ENCODE assay signal across 1 cellular context in the genomic region with DNA sequence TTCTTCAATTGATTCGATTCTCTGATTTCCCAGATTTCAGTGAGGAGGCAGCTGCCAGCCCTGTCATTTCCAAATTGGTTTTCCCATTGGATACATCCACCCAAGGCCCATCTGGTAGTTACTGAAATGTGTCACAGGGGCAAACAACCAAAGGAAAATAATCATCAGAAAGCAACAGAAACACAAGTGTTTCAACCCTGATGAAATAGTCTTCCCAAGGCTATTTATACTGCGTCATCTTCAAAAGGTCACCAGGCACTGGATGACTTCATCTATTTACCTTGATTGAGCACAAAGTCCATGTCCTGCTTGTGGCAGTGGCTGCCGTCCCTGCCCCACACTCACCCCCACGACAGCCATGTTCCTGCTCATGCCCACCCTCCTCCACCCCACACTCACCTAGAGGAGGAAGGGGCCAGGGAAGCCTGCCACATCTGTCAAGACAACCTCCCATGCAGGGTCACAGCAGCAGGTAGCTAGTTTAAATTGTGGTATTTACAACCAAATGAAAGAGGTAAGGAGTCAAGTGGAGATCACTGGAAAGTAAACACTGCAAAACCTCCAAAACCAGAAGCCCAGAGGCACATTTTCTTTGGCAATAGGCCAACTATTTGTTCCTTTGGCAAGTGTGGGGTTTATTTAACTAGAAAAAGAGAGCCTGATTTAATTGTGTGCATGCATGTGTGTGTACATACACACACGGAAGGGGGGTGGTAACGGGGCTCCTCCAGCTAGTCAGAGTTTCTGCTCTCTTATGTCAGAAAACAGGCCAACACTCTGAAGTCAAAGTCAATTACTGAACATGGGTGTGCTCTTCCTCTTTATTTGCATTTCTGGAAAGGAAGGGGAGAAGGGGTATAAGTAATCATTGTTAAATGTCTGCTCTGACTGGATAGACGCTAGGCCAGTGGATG.
TF ChIP-seq lines count a peak whose summit lies in the region.

No MANE protein-coding gene starts in this region.

TF ChIP-seq in HepG2, 621 proteins besides CTCF, POLR2A, EP300 and RAD21 (continued from another document and continues in another):
- TF ChIP-seq, protein P1, sequence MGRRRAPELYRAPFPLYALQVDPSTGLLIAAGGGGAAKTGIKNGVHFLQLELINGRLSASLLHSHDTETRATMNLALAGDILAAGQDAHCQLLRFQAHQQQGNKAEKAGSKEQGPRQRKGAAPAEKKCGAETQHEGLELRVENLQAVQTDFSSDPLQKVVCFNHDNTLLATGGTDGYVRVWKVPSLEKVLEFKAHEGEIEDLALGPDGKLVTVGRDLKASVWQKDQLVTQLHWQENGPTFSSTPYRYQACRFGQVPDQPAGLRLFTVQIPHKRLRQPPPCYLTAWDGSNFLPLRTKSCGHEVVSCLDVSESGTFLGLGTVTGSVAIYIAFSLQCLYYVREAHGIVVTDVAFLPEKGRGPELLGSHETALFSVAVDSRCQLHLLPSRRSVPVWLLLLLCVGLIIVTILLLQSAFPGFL (CRISPR knock-in tag; IDR thresholded peaks at IDR 0.05), result no peak
- TF ChIP-seq ZNF510 (CRISPR knock-in tag; IDR thresholded peaks at IDR 0.05; ENCODE audit: low read depth), result no peak
- peak; percentile 21 for TF ChIP-seq MLX (CRISPR knock-in tag; IDR thresholded peaks at IDR 0.05)
- no peak for TF ChIP-seq ZNF709 (CRISPR knock-in tag; IDR thresholded peaks at IDR 0.05)
- TF ChIP-seq KAT2B (IDR thresholded peaks at IDR 0.05; ENCODE audit: borderline replicate concordance, low read depth, low read length), result no peak
- TF ChIP-seq, protein P2, sequence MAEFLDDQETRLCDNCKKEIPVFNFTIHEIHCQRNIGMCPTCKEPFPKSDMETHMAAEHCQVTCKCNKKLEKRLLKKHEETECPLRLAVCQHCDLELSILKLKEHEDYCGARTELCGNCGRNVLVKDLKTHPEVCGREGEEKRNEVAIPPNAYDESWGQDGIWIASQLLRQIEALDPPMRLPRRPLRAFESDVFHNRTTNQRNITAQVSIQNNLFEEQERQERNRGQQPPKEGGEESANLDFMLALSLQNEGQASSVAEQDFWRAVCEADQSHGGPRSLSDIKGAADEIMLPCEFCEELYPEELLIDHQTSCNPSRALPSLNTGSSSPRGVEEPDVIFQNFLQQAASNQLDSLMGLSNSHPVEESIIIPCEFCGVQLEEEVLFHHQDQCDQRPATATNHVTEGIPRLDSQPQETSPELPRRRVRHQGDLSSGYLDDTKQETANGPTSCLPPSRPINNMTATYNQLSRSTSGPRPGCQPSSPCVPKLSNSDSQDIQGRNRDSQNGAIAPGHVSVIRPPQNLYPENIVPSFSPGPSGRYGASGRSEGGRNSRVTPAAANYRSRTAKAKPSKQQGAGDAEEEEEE (CRISPR knock-in tag; IDR thresholded peaks at IDR 0.05; ENCODE audit: borderline replicate concordance), result no peak
- peak; percentile 79; the same call in 1 of the 2 replicates for TF ChIP-seq ZSCAN30 (CRISPR knock-in tag; IDR thresholded peaks at IDR 0.05)
- no peak for TF ChIP-seq ZNF552 (CRISPR knock-in tag; IDR thresholded peaks at IDR 0.05; ENCODE audit: borderline replicate concordance)
- TF ChIP-seq MAFG (CRISPR knock-in tag; IDR thresholded peaks at IDR 0.05), result no peak
- TF ChIP-seq HIVEP1 (CRISPR knock-in tag; IDR thresholded peaks at IDR 0.05), result peak; percentile 78; the same call in 1 of the 2 replicates
- peak; percentile 91; the same call in 1 of the 2 replicates for TF ChIP-seq HOMEZ (CRISPR knock-in tag; IDR thresholded peaks at IDR 0.05; ENCODE audit: low read depth)
- peak; percentile 55; the same call in 1 of the 2 replicates for TF ChIP-seq MXD4 (CRISPR knock-in tag; IDR thresholded peaks at IDR 0.05)
- TF ChIP-seq KAT7 (CRISPR knock-in tag; IDR thresholded peaks at IDR 0.05; ENCODE audit: borderline replicate concordance), result 0 out of 2 replicates have a peak, but pooled peaks have one; percentile 5
- no peak for TF ChIP-seq AFF4 (CRISPR knock-in tag; IDR thresholded peaks at IDR 0.05)
- TF ChIP-seq ZNF484 (CRISPR knock-in tag; IDR thresholded peaks at IDR 0.05; ENCODE audit: borderline replicate concordance, low read depth), result no peak
- peak; percentile 87 for TF ChIP-seq MEF2D (CRISPR knock-in tag; IDR thresholded peaks at IDR 0.05)
- TF ChIP-seq NCOA2 (CRISPR knock-in tag; IDR thresholded peaks at IDR 0.05), result peak; percentile 91
- no peak for TF ChIP-seq ISX (CRISPR knock-in tag; conservative IDR thresholded peaks at IDR 0.05)
- peak; percentile 61; the same call in 1 of the 2 replicates for TF ChIP-seq ZC3H13 (CRISPR knock-in tag; IDR thresholded peaks at IDR 0.05)
- 0 out of 2 replicates have a peak, but pooled peaks have one; percentile 47 for TF ChIP-seq SP140L (CRISPR knock-in tag; IDR thresholded peaks at IDR 0.05; ENCODE audit: borderline replicate concordance)
- TF ChIP-seq, protein P3, sequence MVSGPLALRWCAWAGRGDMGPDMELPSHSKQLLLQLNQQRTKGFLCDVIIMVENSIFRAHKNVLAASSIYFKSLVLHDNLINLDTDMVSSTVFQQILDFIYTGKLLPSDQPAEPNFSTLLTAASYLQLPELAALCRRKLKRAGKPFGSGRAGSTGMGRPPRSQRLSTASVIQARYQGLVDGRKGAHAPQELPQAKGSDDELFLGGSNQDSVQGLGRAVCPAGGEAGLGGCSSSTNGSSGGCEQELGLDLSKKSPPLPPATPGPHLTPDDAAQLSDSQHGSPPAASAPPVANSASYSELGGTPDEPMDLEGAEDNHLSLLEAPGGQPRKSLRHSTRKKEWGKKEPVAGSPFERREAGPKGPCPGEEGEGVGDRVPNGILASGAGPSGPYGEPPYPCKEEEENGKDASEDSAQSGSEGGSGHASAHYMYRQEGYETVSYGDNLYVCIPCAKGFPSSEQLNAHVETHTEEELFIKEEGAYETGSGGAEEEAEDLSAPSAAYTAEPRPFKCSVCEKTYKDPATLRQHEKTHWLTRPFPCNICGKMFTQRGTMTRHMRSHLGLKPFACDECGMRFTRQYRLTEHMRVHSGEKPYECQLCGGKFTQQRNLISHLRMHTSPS (CRISPR knock-in tag; IDR thresholded peaks at IDR 0.05; ENCODE audit: low read depth), result peak; percentile 87; the same call in 1 of the 2 replicates
- TF ChIP-seq, protein P4, sequence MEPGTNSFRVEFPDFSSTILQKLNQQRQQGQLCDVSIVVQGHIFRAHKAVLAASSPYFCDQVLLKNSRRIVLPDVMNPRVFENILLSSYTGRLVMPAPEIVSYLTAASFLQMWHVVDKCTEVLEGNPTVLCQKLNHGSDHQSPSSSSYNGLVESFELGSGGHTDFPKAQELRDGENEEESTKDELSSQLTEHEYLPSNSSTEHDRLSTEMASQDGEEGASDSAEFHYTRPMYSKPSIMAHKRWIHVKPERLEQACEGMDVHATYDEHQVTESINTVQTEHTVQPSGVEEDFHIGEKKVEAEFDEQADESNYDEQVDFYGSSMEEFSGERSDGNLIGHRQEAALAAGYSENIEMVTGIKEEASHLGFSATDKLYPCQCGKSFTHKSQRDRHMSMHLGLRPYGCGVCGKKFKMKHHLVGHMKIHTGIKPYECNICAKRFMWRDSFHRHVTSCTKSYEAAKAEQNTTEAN (CRISPR knock-in tag; conservative IDR thresholded peaks at IDR 0.05), result peak; percentile 88
- no peak for TF ChIP-seq PCBP2 (optimal IDR thresholded peaks at IDR 0.05; ENCODE audit: low read depth, low read length, poor library complexity, severe bottlenecking)
- no peak for TF ChIP-seq CENPBD1 (CRISPR knock-in tag; IDR thresholded peaks at IDR 0.05; ENCODE audit: borderline replicate concordance, low read depth)
- TF ChIP-seq RFXANK (CRISPR knock-in tag; IDR thresholded peaks at IDR 0.05), result no peak
- 0 out of 2 replicates have a peak, but pooled peaks have one; percentile 33 for TF ChIP-seq UBTF (CRISPR knock-in tag; IDR thresholded peaks at IDR 0.05)
- TF ChIP-seq NFATC3 (CRISPR knock-in tag; IDR thresholded peaks at IDR 0.05), result no peak
- TF ChIP-seq, protein P5, sequence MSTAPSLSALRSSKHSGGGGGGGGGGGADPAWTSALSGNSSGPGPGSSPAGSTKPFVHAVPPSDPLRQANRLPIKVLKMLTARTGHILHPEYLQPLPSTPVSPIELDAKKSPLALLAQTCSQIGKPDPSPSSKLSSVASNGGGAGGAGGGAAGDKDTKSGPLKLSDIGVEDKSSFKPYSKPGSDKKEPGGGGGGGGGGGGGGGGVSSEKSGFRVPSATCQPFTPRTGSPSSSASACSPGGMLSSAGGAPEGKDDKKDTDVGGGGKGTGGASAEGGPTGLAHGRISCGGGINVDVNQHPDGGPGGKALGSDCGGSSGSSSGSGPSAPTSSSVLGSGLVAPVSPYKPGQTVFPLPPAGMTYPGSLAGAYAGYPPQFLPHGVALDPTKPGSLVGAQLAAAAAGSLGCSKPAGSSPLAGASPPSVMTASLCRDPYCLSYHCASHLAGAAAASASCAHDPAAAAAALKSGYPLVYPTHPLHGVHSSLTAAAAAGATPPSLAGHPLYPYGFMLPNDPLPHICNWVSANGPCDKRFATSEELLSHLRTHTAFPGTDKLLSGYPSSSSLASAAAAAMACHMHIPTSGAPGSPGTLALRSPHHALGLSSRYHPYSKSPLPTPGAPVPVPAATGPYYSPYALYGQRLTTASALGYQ (CRISPR knock-in tag; IDR thresholded peaks at IDR 0.05), result peak; percentile 70; the same call in 1 of the 2 replicates
- TF ChIP-seq ZNF274 (CRISPR knock-in tag; IDR thresholded peaks at IDR 0.05), result peak; percentile 48; the same call in 1 of the 2 replicates
- peak; percentile 63 for TF ChIP-seq KLF6 (CRISPR knock-in tag; IDR thresholded peaks at IDR 0.05)
- peak; percentile 97 for TF ChIP-seq FOSL2 (CRISPR knock-in tag; IDR thresholded peaks at IDR 0.05)
- TF ChIP-seq ZNF781 (CRISPR knock-in tag; IDR thresholded peaks at IDR 0.05; ENCODE audit: borderline replicate concordance, not compliant biosample characterization), result peak; percentile 21
- TF ChIP-seq PCBP1 (IDR thresholded peaks at IDR 0.05; ENCODE audit: borderline replicate concordance, low read depth, low read length), result 0 out of 2 replicates have a peak, but pooled peaks have one; percentile 27
- no peak for TF ChIP-seq CC2D1A (CRISPR knock-in tag; IDR thresholded peaks at IDR 0.05)
- no peak for TF ChIP-seq ZNF850 (CRISPR knock-in tag; conservative IDR thresholded peaks at IDR 0.05)
- TF ChIP-seq ZNF7 (CRISPR knock-in tag; IDR thresholded peaks at IDR 0.05), result no peak
- TF ChIP-seq FOXJ3 (CRISPR knock-in tag; IDR thresholded peaks at IDR 0.05; ENCODE audit: borderline replicate concordance), result peak; percentile 96
